Comparison of ENCODE assay signal across 9 cellular contexts in genomic region chr17:63848834-63849689, GRCh38. TPM values are rescaled to one million over a fixed set of nuclear protein-coding genes. Genes with fewer than 3 reads are reported as not detected.
DNase-seq lines count a peak whose midpoint lies in the region; ATAC-seq and TF ChIP-seq lines count a peak whose summit lies in the region.
"Had no signal": no experiment of that assay in that cellular context is flagged by ENCODE, and none has a peak within 500 bp of the region (broad histone marks: within the 10 kb centered on the region; RNA-seq: fewer than 3 reads in every experiment).

No MANE protein-coding gene starts in this region.

- H3K9ac ChIP-seq in muscle layer of colon (ENCODE audit: low read length) = no peak overlapping the region

- ATAC-seq in HG02623 (IDR thresholded peaks at IDR 0.05; ENCODE audit: unreplicated experiment) (peak; percentile 85), esophagus mucosa (peak; percentile 87)

- no peaks in the 10 kb centered on the region for H3K36me3 ChIP-seq in muscle layer of colon (ENCODE audit: insufficient read depth, low read length)

- H3K9me3 ChIP-seq in muscle layer of colon (ENCODE audit: low read length) = no peaks in the 10 kb centered on the region

- TF ChIP-seq CTCF in GM10266 (IDR thresholded peaks at IDR 0.05; ENCODE audit: control insufficient read depth, insufficient read depth, low read depth, missing control alignments) = peak; percentile 90

- peaks cover 5% of the 10 kb centered on the region for H3K4me1 ChIP-seq in muscle layer of colon (ENCODE audit: insufficient read depth, low read length)

- no peaks in the 10 kb centered on the region for H3K27me3 ChIP-seq in muscle layer of colon (ENCODE audit: control insufficient read depth in 1 of 2, insufficient read depth in 2 of 2, low read length in 2 of 2)

- DNase-seq in GM10266 (ENCODE audit: extremely low spot score) (peak; percentile 96), A172 (ENCODE audit: low spot score) (no peak)
- DNase-seq in NK-92 treated with Interleukin-12 subunit alpha and Interleukin-12 subunit beta, amount 100 ng/mL, for 24 hours (lab: John Stamatoyannopoulos, UW) = peak; percentile 57
- DNase-seq in activated T-cell treated with anti-CD3 and anti-CD28 coated beads, Interleukin-2, amount 50 U/mL, for 1 hour = peak; percentile 97
- peak; percentile 87 to 91 for DNase-seq in stimulated activated CD8-positive, alpha-beta memory T cell treated with anti-CD3 and anti-CD28 coated beads, Interleukin-4, amount 100 ng/mL, for 4 hours (ENCODE audit: low read depth in 2 of 2, low spot score in 1 of 2)

- H3K4me3 ChIP-seq in muscle layer of colon (ENCODE audit: low read depth in 1 of 2, low read length in 2 of 2) = peak overlapping the region; percentile 44 to 65

- H3K27ac ChIP-seq in muscle layer of colon (ENCODE audit: low read depth, low read length) = peak overlapping the region; percentile 67

RNA-seq across cellular contexts. Expression of gene SMARCD2, which starts 6.6 kb away (rescaled TPM):
- 68.3 TPM for total RNA-seq in esophagus mucosa
- total RNA-seq in A172 (2014; rRNA removed; shearing (Covaris generic)) = 114 and 138 TPM in 2 replicates

RNA-seq across cellular contexts. Expression of gene FTSJ3, which starts 21.6 kb away (rescaled TPM):
- 18.7 TPM for total RNA-seq in esophagus mucosa
- total RNA-seq in A172 (2014; rRNA removed; shearing (Covaris generic)) = 48.0 and 50.6 TPM in 2 replicates

RNA-seq across cellular contexts. Expression of gene PSMC5, which starts 21.8 kb away (rescaled TPM):
- 102 TPM for total RNA-seq in esophagus mucosa
- 51.2 and 69.5 TPM in 2 replicates for total RNA-seq in A172 (2014; rRNA removed; shearing (Covaris generic))

RNA-seq across cellular contexts. Expression of gene CSH2, which starts 24.4 kb away (rescaled TPM):
- not detected for total RNA-seq in esophagus mucosa
- total RNA-seq in A172 (2014; rRNA removed; shearing (Covaris generic)) = not detected in 2 replicates
- total RNA-seq: temporal lobe had no signal

RNA-seq across cellular contexts. Expression of gene GH2, which starts 32.7 kb away (rescaled TPM):
- total RNA-seq in esophagus mucosa = not detected
- not detected in 2 replicates for total RNA-seq in A172 (2014; rRNA removed; shearing (Covaris generic))
- total RNA-seq: temporal lobe had no signal
